Comparison of ENCODE assay signal across 8 cellular contexts in genomic region chr11:46560300-46561025, GRCh38. TPM values are rescaled to one million over a fixed set of nuclear protein-coding genes. Genes with fewer than 3 reads are reported as not detected.
DNase-seq lines count a peak whose midpoint lies in the region; ATAC-seq lines count a peak whose summit lies in the region.

No MANE protein-coding gene starts in this region.

- peak overlapping the region; percentile 33 to 84 (median 81) for H3K27ac Mint-ChIP-seq in IgD-negative memory B cell
- H3K27ac Mint-ChIP-seq in activated T-helper 2 cell treated with anti-CD3 and anti-CD28 coated beads, Interferon-gamma antibody, Interleukin-2, Interleukin-4, amounts not matched to agents 10 μg/mL and 5 μg/mL and 100 μg/mL, durations not matched to agents 14 hours and 24 hours and 36 hours = peak overlapping the region; percentile 90
- peak overlapping the region; percentile 91 for H3K27ac Mint-ChIP-seq in stimulated activated naive CD8-positive, alpha-beta T cell treated with anti-CD3 and anti-CD28 coated beads, Interleukin-15, Interleukin-2, amounts not matched to agents 100 ng/mL and 50 ng/mL, for 24 hours

- H3K36me3 Mint-ChIP-seq in IgD-negative memory B cell = peaks cover 4% of the 10 kb centered on the region
- H3K36me3 Mint-ChIP-seq in activated T-helper 2 cell treated with anti-CD3 and anti-CD28 coated beads, Interferon-gamma antibody, Interleukin-2, Interleukin-4, amounts not matched to agents 10 μg/mL and 5 μg/mL and 100 μg/mL, durations not matched to agents 14 hours and 24 hours and 36 hours (ENCODE audit: low read depth) = peaks cover 3% of the 10 kb centered on the region
- peaks cover 4% of the 10 kb centered on the region for H3K36me3 Mint-ChIP-seq in stimulated activated naive CD8-positive, alpha-beta T cell treated with anti-CD3 and anti-CD28 coated beads, Interleukin-15, Interleukin-2, amounts not matched to agents 100 ng/mL and 50 ng/mL, for 24 hours (ENCODE audit: low read depth)

- peak overlapping the region; percentile 71 to 92 (median 84) for H3K4me3 Mint-ChIP-seq in IgD-negative memory B cell
- H3K4me3 Mint-ChIP-seq in activated T-helper 2 cell treated with anti-CD3 and anti-CD28 coated beads, Interferon-gamma antibody, Interleukin-2, Interleukin-4, amounts not matched to agents 10 μg/mL and 5 μg/mL and 100 μg/mL, durations not matched to agents 14 hours and 24 hours and 36 hours (ENCODE audit: low read depth) = peak overlapping the region; percentile 92
- peak overlapping the region; percentile 84 for H3K4me3 Mint-ChIP-seq in stimulated activated naive CD8-positive, alpha-beta T cell treated with anti-CD3 and anti-CD28 coated beads, Interleukin-15, Interleukin-2, amounts not matched to agents 100 ng/mL and 50 ng/mL, for 24 hours

- peaks cover 33 to 48% (median 41%) of the 10 kb centered on the region in 3 donors for H3K4me1 Mint-ChIP-seq in IgD-negative memory B cell
- peaks cover 56% of the 10 kb centered on the region for H3K4me1 Mint-ChIP-seq in activated T-helper 2 cell treated with anti-CD3 and anti-CD28 coated beads, Interferon-gamma antibody, Interleukin-2, Interleukin-4, amounts not matched to agents 10 μg/mL and 5 μg/mL and 100 μg/mL, durations not matched to agents 14 hours and 24 hours and 36 hours (ENCODE audit: low read depth)
- H3K4me1 Mint-ChIP-seq in stimulated activated naive CD8-positive, alpha-beta T cell treated with anti-CD3 and anti-CD28 coated beads, Interleukin-15, Interleukin-2, amounts not matched to agents 100 ng/mL and 50 ng/mL, for 24 hours (ENCODE audit: low read depth) = peaks cover 66% of the 10 kb centered on the region

- no peaks in the 10 kb centered on the region for H3K27me3 Mint-ChIP-seq in IgD-negative memory B cell
- H3K27me3 Mint-ChIP-seq in activated T-helper 2 cell treated with anti-CD3 and anti-CD28 coated beads, Interferon-gamma antibody, Interleukin-2, Interleukin-4, amounts not matched to agents 10 μg/mL and 5 μg/mL and 100 μg/mL, durations not matched to agents 14 hours and 24 hours and 36 hours (ENCODE audit: low read depth) = no peaks in the 10 kb centered on the region
- no peaks in the 10 kb centered on the region for H3K27me3 Mint-ChIP-seq in stimulated activated naive CD8-positive, alpha-beta T cell treated with anti-CD3 and anti-CD28 coated beads, Interleukin-15, Interleukin-2, amounts not matched to agents 100 ng/mL and 50 ng/mL, for 24 hours

- no peaks in the 10 kb centered on the region for H3K9me3 Mint-ChIP-seq in IgD-negative memory B cell
- no peaks in the 10 kb centered on the region for H3K9me3 Mint-ChIP-seq in activated T-helper 2 cell treated with anti-CD3 and anti-CD28 coated beads, Interferon-gamma antibody, Interleukin-2, Interleukin-4, amounts not matched to agents 10 μg/mL and 5 μg/mL and 100 μg/mL, durations not matched to agents 14 hours and 24 hours and 36 hours
- no peaks in the 10 kb centered on the region for H3K9me3 Mint-ChIP-seq in stimulated activated naive CD8-positive, alpha-beta T cell treated with anti-CD3 and anti-CD28 coated beads, Interleukin-15, Interleukin-2, amounts not matched to agents 100 ng/mL and 50 ng/mL, for 24 hours

- intact Hi-C loops in activated T-helper 2 cell treated with anti-CD3 and anti-CD28 coated beads, Interferon-gamma antibody, Interleukin-2, Interleukin-4, amounts not matched to agents 10 μg/mL and 5 μg/mL and 100 μg/mL, durations not matched to agents 14 hours and 24 hours and 36 hours (cut with micrococcal nuclease) = no loop called here
- intact Hi-C loops in left ventricle myocardium superior (cut with micrococcal nuclease) = no loop called here

- peak; percentile 68 for ATAC-seq in left ventricle myocardium superior
- ATAC-seq in HG02840 (IDR thresholded peaks at IDR 0.05; ENCODE audit: low FRiP score, unreplicated experiment) = no peak
- no peak for ATAC-seq in HG03442 (IDR thresholded peaks at IDR 0.05; ENCODE audit: unreplicated experiment)

- peak; percentile 26 for DNase-seq in stimulated activated CD4-positive, alpha-beta T cell treated with anti-CD3 and anti-CD28 coated beads, Interleukin-4, amount 100 ng/mL, for 24 hours
- DNase-seq in stimulated activated CD4-positive, alpha-beta T cell treated with anti-CD3 and anti-CD28 coated beads, Interleukin-2, amount 100 ng/mL, for 24 hours = no peak
- no peak for DNase-seq in activated T-helper 2 cell treated with anti-CD3 and anti-CD28 coated beads, Interferon-gamma antibody, Interleukin-2, Interleukin-4, amounts not matched to agents 10 μg/mL and 5 μg/mL and 100 μg/mL, durations not matched to agents 14 hours and 24 hours and 36 hours (ENCODE audit: low spot score)
- DNase-seq in left ventricle myocardium superior = no peak

RNA-seq across cellular contexts. Expression of gene AMBRA1, which starts 33.4 kb away (rescaled TPM):
- 9.1 TPM for polyA plus RNA-seq in IgD-negative memory B cell
- total RNA-seq in activated T-helper 2 cell treated with anti-CD3 and anti-CD28 coated beads, Interferon-gamma antibody, Interleukin-2, Interleukin-4, amounts not matched to agents 10 μg/mL and 5 μg/mL and 100 μg/mL, durations not matched to agents 14 hours and 24 hours and 36 hours = 31.5 and 32.7 TPM in 2 replicates
- 14.7 TPM for total RNA-seq in left ventricle myocardium superior

RNA-seq across cellular contexts. Expression of gene HARBI1, which starts 56.6 kb away (rescaled TPM):
- 6.9 TPM for polyA plus RNA-seq in IgD-negative memory B cell
- 3.8 and 4.7 TPM in 2 replicates for total RNA-seq in activated T-helper 2 cell treated with anti-CD3 and anti-CD28 coated beads, Interferon-gamma antibody, Interleukin-2, Interleukin-4, amounts not matched to agents 10 μg/mL and 5 μg/mL and 100 μg/mL, durations not matched to agents 14 hours and 24 hours and 36 hours
- 3.1 TPM for total RNA-seq in left ventricle myocardium superior

RNA-seq across cellular contexts. Expression of gene ATG13, which starts 56.9 kb away (rescaled TPM):
- 55.7 TPM for polyA plus RNA-seq in IgD-negative memory B cell
- total RNA-seq in activated T-helper 2 cell treated with anti-CD3 and anti-CD28 coated beads, Interferon-gamma antibody, Interleukin-2, Interleukin-4, amounts not matched to agents 10 μg/mL and 5 μg/mL and 100 μg/mL, durations not matched to agents 14 hours and 24 hours and 36 hours = 58.0 and 58.1 TPM in 2 replicates
- 34.4 TPM for total RNA-seq in left ventricle myocardium superior
